7 cellular contexts compared by ENCODE assay signal in genomic region chr2:218568190-218569037, GRCh38. TPM values are rescaled to one million over a fixed set of nuclear protein-coding genes. Genes with fewer than 3 reads are reported as not detected.
DNase-seq lines count a peak whose midpoint lies in the region; ATAC-seq and TF ChIP-seq lines count a peak whose summit lies in the region.

TSS of gene CNOT9 (plus strand) at chr2:218568839. CDS start at chr2:218568955, 116 bp downstream.
TSS of gene USP37 (minus strand) at chr2:218568351. CDS start at chr2:218558653, 9,698 bp downstream.

- ATAC-seq in GM18508 (IDR thresholded peaks at IDR 0.05; ENCODE audit: insufficient read depth, unreplicated experiment) = peak; percentile 35
- ATAC-seq in HG03025 (IDR thresholded peaks at IDR 0.05; ENCODE audit: low FRiP score, unreplicated experiment) = peak; percentile 80

- no peak for TF ChIP-seq CTCF in hepatocyte (IDR thresholded peaks at IDR 0.05; ENCODE audit: poor library complexity)

- H3K4me2 ChIP-seq in hepatocyte = peak within 1 kb of the TSS; percentile 90

- no peaks in the 10 kb centered on the region for H3K27me3 ChIP-seq in hepatocyte

- peaks cover 92% of the 10 kb centered on the region for H3K79me2 ChIP-seq in hepatocyte

- peak within 1 kb of the TSS; percentile 84 for H2AFZ ChIP-seq in hepatocyte

- H3K36me3 ChIP-seq in hepatocyte (replicated peaks; ENCODE audit: insufficient read depth, low read depth) = no peaks in the 10 kb centered on the region

- no peaks in the 10 kb centered on the region for H3K9me3 ChIP-seq in hepatocyte (ENCODE audit: low read depth)

- WGBS in hepatocyte (ENCODE audit: low lambda C conversion rate, missing lambda C conversion rate) = 1% methylated on average over 72 of the region's 77 CpGs

- DNase-seq in NCI-H2081 (lab: John Stamatoyannopoulos, UW) (peak; percentile 97), T1000 (lab: John Stamatoyannopoulos, UW) (peak; percentile 97), astrocyte of the hippocampus (ENCODE audit: low read depth, low spot score) (peak; percentile 99), hepatocyte (ENCODE audit: low spot score) (peak; percentile 100), retina (peak; percentile 98)

- peak within 1 kb of the TSS; percentile 71 for H3K4me3 ChIP-seq in hepatocyte

- peak within 1 kb of the TSS; percentile 97 for H3K27ac ChIP-seq in hepatocyte

- H3K9me2 ChIP-seq in hepatocyte (replicated peaks; ENCODE audit: insufficient read depth) = no peaks in the 10 kb centered on the region

- H4K20me1 ChIP-seq in hepatocyte (ENCODE audit: insufficient read depth, poor library complexity, severe bottlenecking) = peaks cover 7% of the 10 kb centered on the region

- peaks cover 11% of the 10 kb centered on the region for H3K4me1 ChIP-seq in hepatocyte (ENCODE audit: insufficient read depth)

RNA-seq across cellular contexts. Expression of gene CNOT9, which starts in this region (rescaled TPM):
- total RNA-seq in hepatocyte = 44.5 and 51.3 TPM in 2 replicates
- polyA plus RNA-seq in hepatocyte = 16.2 and 21.4 TPM in 2 replicates

RNA-seq across cellular contexts. Expression of gene USP37, which starts in this region (rescaled TPM):
- 10.2 and 12.8 TPM in 2 replicates for total RNA-seq in hepatocyte
- polyA plus RNA-seq in hepatocyte = 4.2 and 5.7 TPM in 2 replicates

Comparison
In these comparisons a context has a peak if more than half of its experiments do, and no peak if none do; other contexts are left out.
1. Peak in every context shown above with its lines: DNase-seq, ATAC-seq, H3K4me3 ChIP-seq and H3K27ac ChIP-seq.